In the genomic region with DNA sequence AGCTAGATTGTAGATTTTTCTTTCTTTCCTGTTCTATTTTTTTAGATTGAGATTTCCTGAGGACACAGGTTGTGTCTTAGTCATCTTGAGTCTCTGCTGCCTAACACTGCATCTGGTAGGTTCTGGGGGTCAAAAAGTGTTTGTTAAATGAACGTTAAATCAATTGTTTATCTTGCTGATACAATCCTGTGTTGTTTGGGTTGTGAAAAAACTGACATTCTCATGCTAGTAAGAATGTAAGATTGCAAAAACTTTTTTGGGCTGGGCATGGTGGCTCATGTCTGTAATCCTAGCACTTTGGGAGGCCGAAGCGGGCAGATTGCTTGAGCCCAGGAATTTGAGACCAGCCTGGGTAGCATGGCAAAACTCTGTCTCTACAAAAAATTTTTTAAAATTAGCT, we compare ENCODE assay signal across 23 cellular contexts.
"Had no signal": no experiment of that assay in that cellular context is flagged by ENCODE, and none has a peak within 500 bp of the region (broad histone marks: within the 10 kb centered on the region; RNA-seq: fewer than 3 reads in every experiment).

No MANE protein-coding gene starts in this region.

- FAIRE-seq: endometrium, keratinocyte had no signal

- H2AFZ ChIP-seq: neural progenitor cell had no signal

- H3K4me3 ChIP-seq: heart left ventricle, lower lobe of right lung, neural progenitor cell, thyroid gland had no signal

- DNase-seq: activated B cell treated with CpG ODN at 0.5 μM for 24 hours; activated CD4-positive, alpha-beta T cell treated with anti-CD3 and anti-CD28 coated beads for 36 hours; activated CD4-positive, alpha-beta T cell treated with anti-CD3 and anti-CD28 coated beads, Interleukin-2, amount 50 U/mL, for 4 hours; activated CD8-positive, alpha-beta memory T cell treated with anti-CD3 and anti-CD28 coated beads for 24 hours; activated CD8-positive, alpha-beta memory T cell treated with anti-CD3 and anti-CD28 coated beads, Interleukin-2, amount 50 U/mL, for 48 hours; activated naive CD4-positive, alpha-beta T cell; activated T-cell treated with anti-CD3 and anti-CD28 coated beads, Interleukin-2, amount 50 U/mL, for 4 hours; amygdala; effector CD4-positive, alpha-beta T cell; heart left ventricle; lower lobe of right lung; naive thymus-derived CD8-positive, alpha-beta T cell; stimulated activated CD4-positive, alpha-beta T cell treated with anti-CD3 and anti-CD28 coated beads, Interleukin-4, amount 100 ng/mL, for 24 hours; stimulated activated naive CD4-positive, alpha-beta T cell treated with Interleukin-2 at 50 U/mL for 16 hours; T-cell; thyroid gland had no signal

- H3K9me3 ChIP-seq: heart left ventricle, lower lobe of right lung, thyroid gland had no signal

- H3K4me1 ChIP-seq: thyroid gland had no signal

- H3K4me3 Mint-ChIP-seq: activated B cell treated with CpG ODN at 0.5 μM for 24 hours; activated CD4-positive, alpha-beta T cell treated with anti-CD3 and anti-CD28 coated beads for 36 hours; activated naive CD8-positive, alpha-beta T cell; activated T-cell treated with anti-CD3 and anti-CD28 coated beads, Interleukin-2, amount 50 U/mL, for 4 hours; naive thymus-derived CD8-positive, alpha-beta T cell; neural progenitor cell; T-cell; T-helper 2 cell treated with Interferon-gamma antibody and Interleukin-4, amounts not matched to agents 5 μg/mL and 100 μg/mL, for 36 hours had no signal

- H3K4me2 ChIP-seq: neural progenitor cell had no signal

- H3K27ac Mint-ChIP-seq: activated B cell treated with CpG ODN at 0.5 μM for 24 hours; activated CD4-positive, alpha-beta T cell treated with anti-CD3 and anti-CD28 coated beads for 36 hours; activated naive CD8-positive, alpha-beta T cell; activated T-helper 2 cell treated with anti-CD3 and anti-CD28 coated beads, Interferon-gamma antibody, Interleukin-2, Interleukin-4, amounts not matched to agents 10 μg/mL and 5 μg/mL and 100 μg/mL, durations not matched to agents 14 hours and 24 hours and 36 hours; naive thymus-derived CD8-positive, alpha-beta T cell; neural progenitor cell; T-cell; T-helper 2 cell treated with Interferon-gamma antibody and Interleukin-4, amounts not matched to agents 5 μg/mL and 100 μg/mL, for 36 hours had no signal

- H3K36me3 Mint-ChIP-seq: neural progenitor cell had no signal

- H3K27me3 Mint-ChIP-seq: activated B cell treated with CpG ODN at 0.5 μM for 24 hours; activated CD4-positive, alpha-beta T cell treated with anti-CD3 and anti-CD28 coated beads for 36 hours; activated naive CD8-positive, alpha-beta T cell; naive thymus-derived CD8-positive, alpha-beta T cell; T-cell had no signal

- H3K9ac ChIP-seq: neural progenitor cell had no signal

- H3K9me3 Mint-ChIP-seq: activated B cell treated with CpG ODN at 0.5 μM for 24 hours; activated T-cell treated with anti-CD3 and anti-CD28 coated beads, Interleukin-2, amount 50 U/mL, for 4 hours; activated T-helper 2 cell treated with anti-CD3 and anti-CD28 coated beads, Interferon-gamma antibody, Interleukin-2, Interleukin-4, amounts not matched to agents 10 μg/mL and 5 μg/mL and 100 μg/mL, durations not matched to agents 14 hours and 24 hours and 36 hours; naive thymus-derived CD8-positive, alpha-beta T cell; neural progenitor cell; T-cell; T-helper 2 cell treated with Interferon-gamma antibody and Interleukin-4, amounts not matched to agents 5 μg/mL and 100 μg/mL, for 36 hours had no signal

- H3K27me3 ChIP-seq: heart left ventricle, neural progenitor cell, thyroid gland had no signal

- H3K36me3 ChIP-seq: neural progenitor cell, thyroid gland had no signal

- ATAC-seq: activated CD4-positive, alpha-beta T cell treated with anti-CD3 and anti-CD28 coated beads for 36 hours; activated T-cell treated with anti-CD3 and anti-CD28 coated beads, Interleukin-2, amount 50 U/mL, for 4 hours; esophagus mucosa; heart left ventricle; lower lobe of right lung; naive thymus-derived CD8-positive, alpha-beta T cell; T-cell had no signal

- H3K27ac ChIP-seq: heart left ventricle, lower lobe of right lung, neural progenitor cell, thyroid gland had no signal
